24 cellular contexts compared by ENCODE assay signal in genomic region chr5:128477946-128478345, GRCh38.
"Had no signal": no experiment of that assay in that cellular context is flagged by ENCODE, and none has a peak within 500 bp of the region (broad histone marks: within the 10 kb centered on the region; RNA-seq: fewer than 3 reads in every experiment).

No MANE protein-coding gene starts in this region.

- H3K36me3 ChIP-seq: breast epithelium, colonic mucosa, right lobe of liver, transverse colon, vagina had no signal

- H3K4me1 Mint-ChIP-seq: activated CD4-positive, alpha-beta memory T cell treated with anti-CD3 and anti-CD28 coated beads, Interleukin-2, amount 10 ng/mL, durations not matched to agents 7 days and 5 days; activated CD4-positive, alpha-beta T cell treated with anti-CD3 and anti-CD28 coated beads, Interleukin-2, amount 10 ng/mL, durations not matched to agents 7 days and 5 days; activated naive CD4-positive, alpha-beta T cell treated with anti-CD3 and anti-CD28 coated beads, Interleukin-2, amount 10 ng/mL, durations not matched to agents 7 days and 5 days; activated naive CD8-positive, alpha-beta T cell treated with anti-CD3 and anti-CD28 coated beads, Interleukin-2, amount 10 ng/mL, durations not matched to agents 7 days and 5 days had no signal

- H3K27me3 Mint-ChIP-seq: activated CD4-positive, alpha-beta memory T cell treated with anti-CD3 and anti-CD28 coated beads, Interleukin-2, amount 10 ng/mL, durations not matched to agents 7 days and 5 days; activated CD4-positive, alpha-beta T cell treated with anti-CD3 and anti-CD28 coated beads, Interleukin-2, amount 10 ng/mL, durations not matched to agents 7 days and 5 days; activated naive CD4-positive, alpha-beta T cell treated with anti-CD3 and anti-CD28 coated beads, Interleukin-2, amount 10 ng/mL, durations not matched to agents 7 days and 5 days; activated naive CD8-positive, alpha-beta T cell treated with anti-CD3 and anti-CD28 coated beads, Interleukin-2, amount 10 ng/mL, durations not matched to agents 7 days and 5 days; activated T-cell treated with anti-CD3 and anti-CD28 coated beads, Interleukin-2, amount 50 U/mL, for 24 hours; natural killer cell treated with Interleukin-12 subunit alpha and Interleukin-12 subunit beta and Interleukin-15 and Interleukin-18, amount 100 ng/mL, for 72 hours had no signal

- H3K9me3 ChIP-seq: breast epithelium, colonic mucosa, mucosa of descending colon, right lobe of liver, testis, transverse colon, vagina had no signal

- H3K27ac Mint-ChIP-seq: activated CD4-positive, alpha-beta memory T cell treated with anti-CD3 and anti-CD28 coated beads, Interleukin-2, amount 10 ng/mL, durations not matched to agents 7 days and 5 days; activated CD4-positive, alpha-beta T cell treated with anti-CD3 and anti-CD28 coated beads, Interleukin-2, amount 10 ng/mL, durations not matched to agents 7 days and 5 days; activated naive CD4-positive, alpha-beta T cell treated with anti-CD3 and anti-CD28 coated beads, Interleukin-2, amount 10 ng/mL, durations not matched to agents 7 days and 5 days; activated naive CD8-positive, alpha-beta T cell treated with anti-CD3 and anti-CD28 coated beads, Interleukin-2, amount 10 ng/mL, durations not matched to agents 7 days and 5 days; activated T-cell treated with anti-CD3 and anti-CD28 coated beads, Interleukin-2, amount 50 U/mL, for 24 hours; natural killer cell treated with Interleukin-12 subunit alpha and Interleukin-12 subunit beta and Interleukin-15 and Interleukin-18, amount 100 ng/mL, for 72 hours had no signal

- H3K4me1 ChIP-seq: breast epithelium, colonic mucosa, right lobe of liver, testis, transverse colon, vagina had no signal

- H3K27me3 ChIP-seq: breast epithelium, colonic mucosa, hepatocyte, right lobe of liver, testis, vagina had no signal

- H3K27ac ChIP-seq: breast epithelium, colonic mucosa, hepatocyte, right lobe of liver, testis, transverse colon, vagina had no signal

- H3K4me3 ChIP-seq: breast epithelium, colonic mucosa, hepatocyte, mucosa of descending colon, right lobe of liver, testis, transverse colon, vagina had no signal

- H3K36me3 Mint-ChIP-seq: activated naive CD4-positive, alpha-beta T cell treated with anti-CD3 and anti-CD28 coated beads, Interleukin-2, amount 10 ng/mL, durations not matched to agents 7 days and 5 days; activated naive CD8-positive, alpha-beta T cell treated with anti-CD3 and anti-CD28 coated beads, Interleukin-2, amount 10 ng/mL, durations not matched to agents 7 days and 5 days; natural killer cell treated with Interleukin-12 subunit alpha and Interleukin-12 subunit beta and Interleukin-15 and Interleukin-18, amount 100 ng/mL, for 72 hours had no signal

- H3K9me3 Mint-ChIP-seq: activated CD4-positive, alpha-beta memory T cell treated with anti-CD3 and anti-CD28 coated beads, Interleukin-2, amount 10 ng/mL, durations not matched to agents 7 days and 5 days; activated CD4-positive, alpha-beta T cell treated with anti-CD3 and anti-CD28 coated beads, Interleukin-2, amount 10 ng/mL, durations not matched to agents 7 days and 5 days; activated naive CD4-positive, alpha-beta T cell treated with anti-CD3 and anti-CD28 coated beads, Interleukin-2, amount 10 ng/mL, durations not matched to agents 7 days and 5 days; activated naive CD8-positive, alpha-beta T cell treated with anti-CD3 and anti-CD28 coated beads, Interleukin-2, amount 10 ng/mL, durations not matched to agents 7 days and 5 days had no signal

- H3K4me3 Mint-ChIP-seq: activated CD4-positive, alpha-beta memory T cell treated with anti-CD3 and anti-CD28 coated beads, Interleukin-2, amount 10 ng/mL, durations not matched to agents 7 days and 5 days; activated CD4-positive, alpha-beta T cell treated with anti-CD3 and anti-CD28 coated beads, Interleukin-2, amount 10 ng/mL, durations not matched to agents 7 days and 5 days; activated naive CD4-positive, alpha-beta T cell treated with anti-CD3 and anti-CD28 coated beads, Interleukin-2, amount 10 ng/mL, durations not matched to agents 7 days and 5 days; activated naive CD8-positive, alpha-beta T cell treated with anti-CD3 and anti-CD28 coated beads, Interleukin-2, amount 10 ng/mL, durations not matched to agents 7 days and 5 days; activated T-cell treated with anti-CD3 and anti-CD28 coated beads, Interleukin-2, amount 50 U/mL, for 24 hours; natural killer cell treated with Interleukin-12 subunit alpha and Interleukin-12 subunit beta and Interleukin-15 and Interleukin-18, amount 100 ng/mL, for 72 hours had no signal

- ATAC-seq: mucosa of descending colon; natural killer cell treated with Interleukin-12 subunit alpha and Interleukin-12 subunit beta and Interleukin-15 and Interleukin-18, amount 100 ng/mL, for 72 hours; right lobe of liver; stimulated activated naive CD8-positive, alpha-beta T cell treated with anti-CD3 and anti-CD28 coated beads, Interleukin-15, Interleukin-2, amounts not matched to agents 100 U/mL and 50 U/mL, for 24 hours had no signal

- DNase-seq: activated CD4-positive, alpha-beta memory T cell treated with anti-CD3 and anti-CD28 coated beads, Interleukin-2, amount 10 ng/mL, durations not matched to agents 7 days and 5 days; activated CD4-positive, alpha-beta T cell treated with anti-CD3 and anti-CD28 coated beads for 1 hour; activated CD4-positive, alpha-beta T cell treated with anti-CD3 and anti-CD28 coated beads, Interleukin-2, amount 10 ng/mL, durations not matched to agents 7 days and 5 days; activated CD8-positive, alpha-beta memory T cell treated with anti-CD3 and anti-CD28 coated beads, Interleukin-2, amount 50 U/mL, for 48 hours; activated gamma-delta T cell; activated naive CD4-positive, alpha-beta T cell treated with anti-CD3 and anti-CD28 coated beads, Interleukin-2, amount 10 ng/mL, durations not matched to agents 7 days and 5 days; activated naive CD8-positive, alpha-beta T cell treated with anti-CD3 and anti-CD28 coated beads, Interleukin-2, amount 10 ng/mL, durations not matched to agents 7 days and 5 days; activated T-cell treated with anti-CD3 and anti-CD28 coated beads, Interleukin-2, amount 50 U/mL, for 24 hours; amniotic stem cell; cerebellar nuclear complex; colonic mucosa; effector CD8-positive, alpha-beta T cell; islet precursor cell; mucosa of descending colon; posterior cingulate gyrus; right lobe of liver; stimulated activated CD4-positive, alpha-beta T cell treated with anti-CD3 and anti-CD28 coated beads, Interleukin-2, amount 100 ng/mL, for 48 hours; stimulated activated naive CD8-positive, alpha-beta T cell treated with anti-CD3 and anti-CD28 coated beads, Interleukin-15, Interleukin-2, amounts not matched to agents 100 U/mL and 50 U/mL, for 24 hours; testis; transverse colon had no signal
